Comparison of ENCODE assay signal across 9 cellular contexts in the genomic region with DNA sequence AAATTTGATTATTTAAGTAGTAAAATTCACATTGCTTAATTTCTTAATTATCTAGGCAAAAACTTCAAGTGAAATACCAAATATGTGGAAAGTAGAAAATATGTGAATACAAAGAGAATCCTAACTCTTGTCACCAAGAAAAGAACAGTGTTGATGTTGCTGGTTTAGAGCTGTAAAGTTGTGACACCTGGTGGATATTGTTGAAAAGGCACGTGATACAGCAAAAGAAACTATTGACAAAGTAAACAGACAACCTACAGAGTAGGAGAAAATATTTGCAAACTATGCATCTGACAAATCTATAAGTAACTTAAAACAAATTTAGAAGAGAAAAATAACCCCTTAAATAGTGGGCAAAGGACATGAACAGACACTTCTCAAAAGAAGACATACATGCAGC. TPM values are rescaled to one million over a fixed set of nuclear protein-coding genes. Genes with fewer than 3 reads are reported as not detected.
DNase-seq lines count a peak whose midpoint lies in the region; ATAC-seq and TF ChIP-seq lines count a peak whose summit lies in the region.
"Had no signal": no experiment of that assay in that cellular context is flagged by ENCODE, and none has a peak within 500 bp of the region (broad histone marks: within the 10 kb centered on the region; RNA-seq: fewer than 3 reads in every experiment).

No MANE protein-coding gene starts in this region.

- H3K27me3 ChIP-seq in GM06990 (replicated peaks; ENCODE audit: control insufficient read depth, insufficient read depth, low read length) = no peaks in the 10 kb centered on the region
- H3K27me3 ChIP-seq in smooth muscle cell (ENCODE audit: low read depth) = no peaks in the 10 kb centered on the region
- H3K27me3 ChIP-seq in sigmoid colon = no peaks in the 10 kb centered on the region
- H3K27me3 ChIP-seq: SJSA1 had no signal

- 31% methylated on average over 1 of the region's 1 CpG for whole genome bisulfite sequencing in smooth muscle cell (ENCODE audit: low lambda C conversion rate)
- WGBS in sigmoid colon, 2 donors = 10 to 40% methylated on average over 1 of the region's 1 CpG

- H3K79me2 ChIP-seq in smooth muscle cell (ENCODE audit: low read depth) = no peaks in the 10 kb centered on the region

- H3K9ac ChIP-seq in smooth muscle cell (ENCODE audit: low read depth) = no peak overlapping the region

- TF ChIP-seq CTCF in GM06990 (IDR thresholded peaks at IDR 0.05; ENCODE audit: insufficient read depth, low read length, poor library complexity, severe bottlenecking) (peak; percentile 49), smooth muscle cell (IDR thresholded peaks at IDR 0.05; ENCODE audit: borderline replicate concordance, insufficient read depth, poor library complexity, severe bottlenecking) (peak; percentile 30), sigmoid colon (IDR thresholded peaks at IDR 0.05) (peak in 2 of 4 experiments; percentile 30 to 39)

- no peak overlapping the region for H3K4me3 ChIP-seq in GM06990 (replicated peaks; ENCODE audit: low read depth, low read length)
- no peak overlapping the region for H3K4me3 ChIP-seq in smooth muscle cell
- no peak overlapping the region for H3K4me3 ChIP-seq in sigmoid colon
- H3K4me3 ChIP-seq: SJSA1 had no signal

- H3K9me3 ChIP-seq in smooth muscle cell (replicated peaks; ENCODE audit: low read depth) = no peaks in the 10 kb centered on the region
- no peaks in the 10 kb centered on the region for H3K9me3 ChIP-seq in sigmoid colon
- H3K9me3 ChIP-seq: SJSA1 had no signal

- DNase-seq in GM06990 (ENCODE audit: extremely low read depth, insufficient read length) (no peak), M059J (ENCODE audit: low read depth) (peak; percentile 17), cerebellar cortex (ENCODE audit: low spot score) (peak; percentile 22), smooth muscle cell (lab: John Stamatoyannopoulos, UW; ENCODE audit: unreplicated experiment) (no peak), sigmoid colon (no peak)
- no peak for DNase-seq in activated CD4-positive, alpha-beta T cell treated with anti-CD3 and anti-CD28 coated beads, Interleukin-2, amount 50 U/mL, for 48 hours
- no peak for DNase-seq in activated naive CD4-positive, alpha-beta T cell (lab: John Stamatoyannopoulos, UW)

- H3K27ac ChIP-seq in smooth muscle cell (ENCODE audit: low read depth) (no peak overlapping the region), sigmoid colon (no peak overlapping the region)
- H3K27ac ChIP-seq: SJSA1 had no signal

- no peak overlapping the region for H3K4me2 ChIP-seq in smooth muscle cell

- peaks cover 6% of the 10 kb centered on the region for H3K4me1 ChIP-seq in smooth muscle cell (ENCODE audit: low read depth)
- H3K4me1 ChIP-seq in sigmoid colon = no peaks in the 10 kb centered on the region
- H3K4me1 ChIP-seq: SJSA1 had no signal

- peak; percentile 85 for ATAC-seq in GM21529 (IDR thresholded peaks at IDR 0.05; ENCODE audit: unreplicated experiment)

- no peaks in the 10 kb centered on the region for H3F3A ChIP-seq in smooth muscle cell (ENCODE audit: low read depth)

- H3K36me3 ChIP-seq in GM06990 (ENCODE audit: control insufficient read depth, insufficient read depth, low read length) (no peaks in the 10 kb centered on the region), smooth muscle cell (ENCODE audit: low read depth) (no peaks in the 10 kb centered on the region), sigmoid colon (no peaks in the 10 kb centered on the region)
- H3K36me3 ChIP-seq: SJSA1 had no signal

- intact Hi-C loops in sigmoid colon (cut with DNase I) = no loop called here

- no peak for TF ChIP-seq POLR2A in sigmoid colon (IDR thresholded peaks at IDR 0.05)

- H4K20me1 ChIP-seq in smooth muscle cell (ENCODE audit: low read depth) = no peaks in the 10 kb centered on the region

- TF ChIP-seq EP300 in sigmoid colon (IDR thresholded peaks at IDR 0.05) = no peak

- no peak overlapping the region for H2AFZ ChIP-seq in smooth muscle cell (ENCODE audit: low read depth)

RNA-seq across cellular contexts. Expression of a gene that starts 25.6 kb away (rescaled TPM):
- 60.2 and 69.7 TPM in 2 replicates for total RNA-seq in M059J (2014; rRNA removed; shearing (Covaris generic))
- total RNA-seq in smooth muscle cell (57.1 and 93.8 TPM in 2 replicates), sigmoid colon (10 to 100 TPM; 60.3 to 76.7 (median 62.0) TPM)
- polyA plus RNA-seq in smooth muscle cell (67.7 and 86.7 TPM in 2 replicates), sigmoid colon (10 to 100 TPM; 51.1 to 77.9 (median 54.1) TPM)

Comparison
In these comparisons a context has a peak if more than half of its experiments do, and no peak if none do; other contexts are left out.
1. DNase-seq: peak in M059J (single experiment) and cerebellar cortex (single experiment); none in GM06990 (single experiment), smooth muscle cell (single experiment), activated CD4-positive, alpha-beta T cell treated with anti-CD3 and anti-CD28 coated beads, Interleukin-2, amount 50 U/mL, for 48 hours (0 of 2), sigmoid colon (single experiment) and activated naive CD4-positive, alpha-beta T cell (0 of 4).